In the genomic region with DNA sequence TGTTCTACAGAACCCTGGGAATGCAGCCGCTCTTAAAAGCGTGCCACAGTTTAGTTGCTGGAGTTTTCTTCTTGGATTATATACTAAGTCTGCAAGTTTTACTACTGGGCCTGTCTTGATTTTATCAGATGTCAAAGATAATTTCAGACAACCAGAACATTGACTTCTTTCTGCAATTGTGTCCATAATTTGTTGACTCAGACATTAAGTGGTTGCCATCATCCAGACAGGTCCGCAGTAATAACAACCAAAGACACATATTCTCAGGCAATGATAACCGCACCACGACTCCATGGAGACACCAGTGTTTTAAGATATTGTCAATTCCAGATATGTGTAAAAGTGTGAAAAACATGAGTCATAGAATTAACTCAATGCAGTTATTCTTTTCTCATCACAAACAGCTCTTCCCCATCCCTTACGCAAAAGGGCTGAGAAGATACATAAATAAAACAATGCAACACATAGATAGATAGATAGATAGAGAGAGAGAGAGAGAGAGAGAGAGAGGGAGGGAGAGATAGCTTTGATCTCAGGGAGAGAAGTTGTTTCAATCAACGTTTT, we compare ENCODE assay signal across 3 cellular contexts.
TF ChIP-seq lines count a peak whose summit lies in the region.

No MANE protein-coding gene starts in this region.

TF ChIP-seq in SK-N-SH, 30 proteins besides CTCF, POLR2A, EP300 and RAD21 (continued from another document):
- TF ChIP-seq NRF1 (IDR thresholded peaks at IDR 0.05; ENCODE audit: low read depth, low read length) (no peak), TCF12 (IDR thresholded peaks at IDR 0.05) (peak; percentile 58; the same call in 1 of the 2 replicates)
- TF ChIP-seq, protein P1, sequence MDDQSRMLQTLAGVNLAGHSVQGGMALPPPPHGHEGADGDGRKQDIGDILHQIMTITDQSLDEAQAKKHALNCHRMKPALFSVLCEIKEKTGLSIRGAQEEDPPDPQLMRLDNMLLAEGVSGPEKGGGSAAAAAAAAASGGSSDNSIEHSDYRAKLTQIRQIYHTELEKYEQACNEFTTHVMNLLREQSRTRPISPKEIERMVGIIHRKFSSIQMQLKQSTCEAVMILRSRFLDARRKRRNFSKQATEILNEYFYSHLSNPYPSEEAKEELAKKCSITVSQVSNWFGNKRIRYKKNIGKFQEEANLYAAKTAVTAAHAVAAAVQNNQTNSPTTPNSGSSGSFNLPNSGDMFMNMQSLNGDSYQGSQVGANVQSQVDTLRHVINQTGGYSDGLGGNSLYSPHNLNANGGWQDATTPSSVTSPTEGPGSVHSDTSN (IDR thresholded peaks at IDR 0.05): peak; percentile 81
TF ChIP-seq in SK-N-SH: peak in this region for 4.

TF ChIP-seq in neural cell, 6 proteins besides CTCF, POLR2A, EP300 and RAD21 (continued from another document):
- TF ChIP-seq REST (IDR thresholded peaks at IDR 0.05; ENCODE audit: borderline replicate concordance): no peak
- TF ChIP-seq EZH2 (IDR thresholded peaks at IDR 0.05; ENCODE audit: borderline replicate concordance, insufficient read depth, low read length, poor library complexity, severe bottlenecking): no peak
- peak; percentile 42 for TF ChIP-seq POLR2AphosphoS5 (IDR thresholded peaks at IDR 0.05)
- no peak for TF ChIP-seq TAF1 (IDR thresholded peaks at IDR 0.05; ENCODE audit: low read depth)

TF ChIP-seq in HEK293T, 16 proteins besides CTCF, POLR2A, EP300 and RAD21 (continued from another document):
- TF ChIP-seq ARNT (IDR thresholded peaks at IDR 0.05) (no peak), TARDBP (IDR thresholded peaks at IDR 0.05) (no peak)
- TF ChIP-seq, protein P2, sequence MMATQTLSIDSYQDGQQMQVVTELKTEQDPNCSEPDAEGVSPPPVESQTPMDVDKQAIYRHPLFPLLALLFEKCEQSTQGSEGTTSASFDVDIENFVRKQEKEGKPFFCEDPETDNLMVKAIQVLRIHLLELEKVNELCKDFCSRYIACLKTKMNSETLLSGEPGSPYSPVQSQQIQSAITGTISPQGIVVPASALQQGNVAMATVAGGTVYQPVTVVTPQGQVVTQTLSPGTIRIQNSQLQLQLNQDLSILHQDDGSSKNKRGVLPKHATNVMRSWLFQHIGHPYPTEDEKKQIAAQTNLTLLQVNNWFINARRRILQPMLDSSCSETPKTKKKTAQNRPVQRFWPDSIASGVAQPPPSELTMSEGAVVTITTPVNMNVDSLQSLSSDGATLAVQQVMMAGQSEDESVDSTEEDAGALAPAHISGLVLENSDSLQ (IDR thresholded peaks at IDR 0.05): no peak
